20 cellular contexts compared by ENCODE assay signal in the genomic region with DNA sequence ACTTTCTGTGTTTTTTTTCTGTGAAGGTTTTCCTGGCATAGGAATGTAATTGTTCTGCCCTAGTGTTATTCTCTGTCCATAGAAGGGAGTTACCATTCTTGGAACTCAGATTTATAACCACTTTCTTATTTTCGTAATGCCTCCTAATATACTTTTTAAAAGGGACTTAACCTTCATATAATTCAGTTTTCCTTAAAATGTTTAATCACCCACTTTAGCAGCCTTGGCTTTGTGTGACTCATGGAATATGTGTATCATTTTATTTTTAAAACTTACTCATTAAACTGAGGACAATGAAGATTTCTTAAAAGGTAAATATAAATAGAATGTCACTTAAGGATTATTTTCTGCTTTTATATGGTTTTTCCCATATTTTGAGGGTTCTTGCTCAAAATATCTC. TPM values are rescaled to one million over a fixed set of nuclear protein-coding genes. Genes with fewer than 3 reads are reported as not detected.
DNase-seq lines count a peak whose midpoint lies in the region; ATAC-seq and TF ChIP-seq lines count a peak whose summit lies in the region.
"Had no signal": no experiment of that assay in that cellular context is flagged by ENCODE, and none has a peak within 500 bp of the region (broad histone marks: within the 10 kb centered on the region; RNA-seq: fewer than 3 reads in every experiment).

No MANE protein-coding gene starts in this region.

- H2AFZ ChIP-seq in IMR-90 (replicated peaks; ENCODE audit: low read length, poor library complexity) = no peak overlapping the region

- POLR2A ChIA-PET in IMR-90 (lab: Charles Lee; ENCODE audit: unreplicated experiment) = no interaction called here

- BruUV-seq in IMR-90 (replicated peaks; lab: Mats Ljungman, UMichigan) = no TSS peak

- peaks cover 5 to 64% of the 10 kb centered on the region in 2 experiments for H3K79me1 ChIP-seq in IMR-90 (ENCODE audit: low read depth in 1 of 2, low read length in 2 of 2)

- no peak overlapping the region for H2AK9ac ChIP-seq in IMR-90 (replicated peaks; ENCODE audit: low read depth, low read length, poor library complexity)

- no peak overlapping the region for H2AK5ac ChIP-seq in IMR-90 (ENCODE audit: low read depth, low read length)

- no peak overlapping the region for H4K91ac ChIP-seq in IMR-90 (ENCODE audit: insufficient read depth, low read depth, low read length)

- H3K9me3 ChIP-seq in IMR-90 (ENCODE audit: control insufficient read depth, insufficient read depth, low read length) = no peaks in the 10 kb centered on the region
- H3K9me3 ChIP-seq: A549, BE2C, lower lobe of right lung had no signal

- H2BK20ac ChIP-seq in IMR-90 (ENCODE audit: low read depth, low read length) = no peak overlapping the region

- H3K27me3 ChIP-seq in IMR-90 (ENCODE audit: control insufficient read depth, insufficient read depth, low read length) = no peaks in the 10 kb centered on the region
- H3K27me3 ChIP-seq: BE2C had no signal

- peaks cover 59% of the 10 kb centered on the region for H3K4me1 Mint-ChIP-seq in chondrocyte (ENCODE audit: low read depth)
- peaks cover 5% of the 10 kb centered on the region for H3K4me1 Mint-ChIP-seq in nephron progenitor cell

- H3K9me3 Mint-ChIP-seq in chondrocyte (ENCODE audit: low read depth) (no peaks in the 10 kb centered on the region), nephron progenitor cell (no peaks in the 10 kb centered on the region)

- intact Hi-C loops in IMR-90 (cut with micrococcal nuclease) = no loop called here

- dilution Hi-C loops in IMR-90 (cut with HindIII; ENCODE audit: low sequenced_read_pairs, unreplicated experiment) = no loop called here

- no peak overlapping the region for H3K56ac ChIP-seq in IMR-90 (ENCODE audit: extremely low read depth, insufficient read depth, low read length)

- WGBS in IMR-90 (ENCODE audit: extremely low coverage in 2 of 2, insufficient read length in 1 of 2), 2 experiments = no CpG with 5 or more reads among the region's 1 CpG

- no peak overlapping the region for H2BK120ac ChIP-seq in IMR-90 (ENCODE audit: low read depth, low read length)

- H3K27ac Mint-ChIP-seq in chondrocyte (ENCODE audit: unreplicated experiment) = peak overlapping the region; percentile 82
- peak overlapping the region; percentile 40 for H3K27ac Mint-ChIP-seq in nephron progenitor cell

- H3K4me3 Mint-ChIP-seq in chondrocyte (ENCODE audit: unreplicated experiment) = no peak overlapping the region
- no peak overlapping the region for H3K4me3 Mint-ChIP-seq in nephron progenitor cell

- H3K27me3 Mint-ChIP-seq in chondrocyte (ENCODE audit: low read depth) (no peaks in the 10 kb centered on the region), nephron progenitor cell (ENCODE audit: low read depth, poor library complexity) (no peaks in the 10 kb centered on the region)
- H3K27me3 Mint-ChIP-seq: progenitor cell of endocrine pancreas had no signal

- no peak overlapping the region for H4K5ac ChIP-seq in IMR-90 (ENCODE audit: low read depth, low read length)

- CTCF ChIA-PET in IMR-90 (lab: Yijun Ruan, JAX) = no interaction called here

- no peak for TF ChIP-seq RAD21 in IMR-90 (IDR thresholded peaks at IDR 0.05; ENCODE audit: low read length)

- peak overlapping the region in 1 of 2 experiments; percentile 19; a peak in 1 of 4 replicates for H4K8ac ChIP-seq in IMR-90 (ENCODE audit: low read depth in 2 of 2, low read length in 2 of 2)

- H3K4me3 ChIP-seq in IMR-90 (ENCODE audit: insufficient read depth, low read depth, low read length) = no peak overlapping the region
- H3K4me3 ChIP-seq: A549, lower lobe of right lung had no signal

- ATAC-seq in IMR-90 (ENCODE audit: low read depth) (no peak), GM21528 (IDR thresholded peaks at IDR 0.05; ENCODE audit: low FRiP score, unreplicated experiment) (no peak)
- ATAC-seq: A549, lower lobe of right lung had no signal

- H3K36me3 Mint-ChIP-seq in chondrocyte (ENCODE audit: low read depth) (peaks cover 11% of the 10 kb centered on the region), nephron progenitor cell (ENCODE audit: low read depth) (peaks cover 33% of the 10 kb centered on the region)

- H3K9me1 ChIP-seq in IMR-90 (ENCODE audit: insufficient read depth, low read length) = peaks cover 16% of the 10 kb centered on the region

- H3K4me1 ChIP-seq in IMR-90 (ENCODE audit: control insufficient read depth, insufficient read depth, low read length) = peaks cover 31% of the 10 kb centered on the region
- H3K4me1 ChIP-seq: BE2C had no signal

- TF ChIP-seq POLR2A in IMR-90 (IDR thresholded peaks at IDR 0.05; ENCODE audit: low read depth, low read length) = no peak

- DNase-seq in A172 (ENCODE audit: low spot score) = peak; percentile 49
- no peak for DNase-seq in IMR-90
- no peak for DNase-seq in chondrocyte (ENCODE audit: low spot score)
- no peak for DNase-seq in nephron progenitor cell
- DNase-seq in NCI-H2107 (lab: John Stamatoyannopoulos, UW) = no peak
- DNase-seq in T-helper 9 cell = no peak
- no peak for DNase-seq in NCI-H526 treated with DMSO at 0.1 percent for 48 hours (lab: John Stamatoyannopoulos, UW)
- DNase-seq: activated CD4-positive, alpha-beta T cell treated with anti-CD3 and anti-CD28 coated beads, Interleukin-2, amount 50 U/mL, for 1 hour; activated naive CD4-positive, alpha-beta T cell; activated T-cell treated with anti-CD3 and anti-CD28 coated beads, Interleukin-2, amount 50 U/mL, for 48 hours; BE2C; DMS153; effector CD8-positive, alpha-beta T cell; lower lobe of right lung; NCI-H146; stimulated activated naive CD4-positive, alpha-beta T cell treated with Interleukin-2 at 50 U/mL for 16 hours had no signal

- H3K9ac ChIP-seq in IMR-90 (ENCODE audit: low read depth, low read length) = no peak overlapping the region
- H3K9ac ChIP-seq: KMS-11 had no signal

- H3K27ac ChIP-seq in IMR-90 (ENCODE audit: insufficient read depth, low read length) = no peak overlapping the region
- H3K27ac ChIP-seq: KMS-11, lower lobe of right lung had no signal

- H2BK15ac ChIP-seq in IMR-90 (ENCODE audit: low read depth, low read length) = no peak overlapping the region

- peaks cover 68% of the 10 kb centered on the region for H4K20me1 ChIP-seq in IMR-90 (ENCODE audit: insufficient read depth, low read length)

- in situ Hi-C loops in IMR-90 (cut with MboI; ENCODE audit: low sequenced_read_pairs) = no loop called here

- H2BK5ac ChIP-seq in IMR-90 (ENCODE audit: low read depth, low read length, poor library complexity, severe bottlenecking) = peak overlapping the region; percentile 35

- no peak overlapping the region for H3K23ac ChIP-seq in IMR-90 (ENCODE audit: low read depth, low read length)

- H3K36me3 ChIP-seq in IMR-90 (ENCODE audit: control insufficient read depth, insufficient read depth, low read length) = peaks cover 18% of the 10 kb centered on the region
- H3K36me3 ChIP-seq: BE2C, lower lobe of right lung had no signal

- H3K4me2 ChIP-seq in IMR-90 (ENCODE audit: low read depth, low read length) = no peak overlapping the region; the same call in 1 of the 2 replicates
- H3K4me2 ChIP-seq: A549, KMS-11 had no signal

- no peak overlapping the region for H3K18ac ChIP-seq in IMR-90 (ENCODE audit: low read depth, low read length)

- no peak overlapping the region for H3K14ac ChIP-seq in IMR-90 (replicated peaks; ENCODE audit: low read depth, low read length)

- H3K4ac ChIP-seq in IMR-90 (ENCODE audit: low read depth, low read length) = no peak overlapping the region

- TF ChIP-seq CTCF in IMR-90 (conservative IDR thresholded peaks at IDR 0.05; ENCODE audit: low read depth, low read length) (no peak), chondrocyte (IDR thresholded peaks at IDR 0.05) (no peak), nephron progenitor cell (IDR thresholded peaks at IDR 0.05) (no peak)

TF ChIP-seq in IMR-90, 13 proteins besides CTCF, POLR2A, EP300 and RAD21:
- TF ChIP-seq NFE2L2 (IDR thresholded peaks at IDR 0.05; ENCODE audit: low read depth, low read length) = no peak
- no peak for TF ChIP-seq MXI1 (IDR thresholded peaks at IDR 0.05; ENCODE audit: borderline replicate concordance, low read depth, low read length)
- TF ChIP-seq FOS (IDR thresholded peaks at IDR 0.05; ENCODE audit: low read depth, low read length) = no peak
- TF ChIP-seq SMC3 (IDR thresholded peaks at IDR 0.05; ENCODE audit: low read depth, low read length) = no peak
- no peak for TF ChIP-seq CHD1 (IDR thresholded peaks at IDR 0.05; ENCODE audit: low read depth, low read length)
- TF ChIP-seq MAZ (IDR thresholded peaks at IDR 0.05; ENCODE audit: borderline replicate concordance, low read depth, low read length) = no peak
- TF ChIP-seq BHLHE40 (IDR thresholded peaks at IDR 0.05; ENCODE audit: low read depth, low read length) = no peak
- no peak for TF ChIP-seq RCOR1 (IDR thresholded peaks at IDR 0.05; ENCODE audit: insufficient replicate concordance, low read length)
- TF ChIP-seq RFX5 (IDR thresholded peaks at IDR 0.05; ENCODE audit: low read depth, low read length) = no peak
- no peak for TF ChIP-seq CEBPB (IDR thresholded peaks at IDR 0.05; ENCODE audit: low read depth, low read length)
- TF ChIP-seq, protein P1, sequence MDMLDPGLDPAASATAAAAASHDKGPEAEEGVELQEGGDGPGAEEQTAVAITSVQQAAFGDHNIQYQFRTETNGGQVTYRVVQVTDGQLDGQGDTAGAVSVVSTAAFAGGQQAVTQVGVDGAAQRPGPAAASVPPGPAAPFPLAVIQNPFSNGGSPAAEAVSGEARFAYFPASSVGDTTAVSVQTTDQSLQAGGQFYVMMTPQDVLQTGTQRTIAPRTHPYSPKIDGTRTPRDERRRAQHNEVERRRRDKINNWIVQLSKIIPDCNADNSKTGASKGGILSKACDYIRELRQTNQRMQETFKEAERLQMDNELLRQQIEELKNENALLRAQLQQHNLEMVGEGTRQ (IDR thresholded peaks at IDR 0.05; ENCODE audit: low read depth, low read length) = no peak
- no peak for TF ChIP-seq MAFK (IDR thresholded peaks at IDR 0.05; ENCODE audit: low read depth, low read length)
- no peak for TF ChIP-seq ELK1 (IDR thresholded peaks at IDR 0.05; ENCODE audit: borderline replicate concordance, low read depth, low read length)

RNA-seq across cellular contexts. Expression of gene RAI14, which starts 50.0 kb away (rescaled TPM):
- total RNA-seq in A172 (2014; rRNA removed; shearing (Covaris generic)) = 66.0 and 74.9 TPM in 2 replicates
- 267 and 361 TPM in 2 replicates for total RNA-seq in IMR-90 (2012; rRNA removed)
- 191 and 221 TPM in 2 replicates for polyA plus RNA-seq in IMR-90 (2012; rRNA removed)
- polyA plus RNA-seq in IMR-90 (2012; cell fraction: cytosol; rRNA removed) = 68.3 and 80.0 TPM in 2 replicates
- polyA plus RNA-seq in IMR-90 (2012; cell fraction: nucleus; rRNA removed; ENCODE audit: low replicate concordance) = 60.2 and 146 TPM in 2 replicates
- 177 to 287 TPM (median 260 TPM) in 3 replicates for total RNA-seq in chondrocyte
